ENCODE assay signal across 1 cellular context in genomic region chr1:31883357-31883942, GRCh38.
A peak's percentile ranks its signal among the peaks of the same experiment; 100 is the strongest.
TF ChIP-seq lines count a peak whose summit lies in the region.

No MANE protein-coding gene starts in this region.

TF ChIP-seq in K562, 482 proteins besides CTCF, POLR2A, EP300 and RAD21:
- TF ChIP-seq PPARD (CRISPR knock-in tag; IDR thresholded peaks at IDR 0.05) (no peak), NFYB (IDR thresholded peaks at IDR 0.05; ENCODE audit: extremely low read depth, insufficient read length) (peak; percentile 10), ZNF780A (CRISPR knock-in tag; IDR thresholded peaks at IDR 0.05) (no peak), RCOR1 (IDR thresholded peaks at IDR 0.05; ENCODE audit: borderline replicate concordance in 1 of 2, low read depth in 2 of 2, low read length in 2 of 2) (peak in 1 of 2 experiments; percentile 30; a peak in 1 of 4 replicates), TAF9B (IDR thresholded peaks at IDR 0.05; ENCODE audit: partially characterized antibody) (no peak), CBFA2T2 (conservative IDR thresholded peaks at IDR 0.05) (peak; percentile 55), DPF2 (IDR thresholded peaks at IDR 0.05) (peak; percentile 46), KAT8 (IDR thresholded peaks at IDR 0.05; ENCODE audit: low read depth) (no peak), HDAC2 (IDR thresholded peaks at IDR 0.05) (peak; percentile 55; the same call in 1 of the 2 replicates), TCF3 (CRISPR knock-in tag; IDR thresholded peaks at IDR 0.05) (peak; percentile 59), ARID1B (IDR thresholded peaks at IDR 0.05) (peak; percentile 57; the same call in 1 of the 2 replicates), PHF20 (IDR thresholded peaks at IDR 0.05; ENCODE audit: partially characterized antibody) (peak; percentile 55), TAL1 (IDR thresholded peaks at IDR 0.05) (peak; percentile 51; the same call in 1 of the 2 replicates), KDM1A (IDR thresholded peaks at IDR 0.05) (peak; percentile 80), ELF1 (tag; IDR thresholded peaks at IDR 0.05) (no peak), CTBP1 (IDR thresholded peaks at IDR 0.05; ENCODE audit: borderline replicate concordance) (peak; percentile 63; the same call in 1 of the 2 replicates), FOXM1 (IDR thresholded peaks at IDR 0.05; ENCODE audit: low read depth) (0 out of 2 replicates have a peak, but pooled peaks have one; percentile 21), FOXM1 (CRISPR knock-in tag; IDR thresholded peaks at IDR 0.05; ENCODE audit: low read depth) (no peak), ARNT (IDR thresholded peaks at IDR 0.05) (0 out of 4 replicates have a peak, but pooled peaks of 1 of the 2 experiments have one; percentile 44), BCOR (IDR thresholded peaks at IDR 0.05) (peak; percentile 71), CC2D1A (IDR thresholded peaks at IDR 0.05) (0 out of 2 replicates have a peak, but pooled peaks have one; percentile 15), GATA2 (CRISPR knock-in tag; IDR thresholded peaks at IDR 0.05) (peak; percentile 59), GATAD2A (IDR thresholded peaks at IDR 0.05) (no peak), TEAD4 (IDR thresholded peaks at IDR 0.05; ENCODE audit: low read length) (peak; percentile 25; the same call in 1 of the 2 replicates), TEAD4 (CRISPR knock-in tag; IDR thresholded peaks at IDR 0.05; ENCODE audit: borderline replicate concordance) (no peak), NCOA4 (IDR thresholded peaks at IDR 0.05; ENCODE audit: partially characterized antibody) (no peak), ID3 (CRISPR knock-in tag; IDR thresholded peaks at IDR 0.05) (no peak), ID3 (tag; IDR thresholded peaks at IDR 0.05) (0 out of 2 replicates have a peak, but pooled peaks have one; percentile 34), ZNF121 (CRISPR knock-in tag; conservative IDR thresholded peaks at IDR 0.05) (peak; percentile 90), RBM25 (IDR thresholded peaks at IDR 0.05; ENCODE audit: low read depth, low read length, severe bottlenecking) (peak; percentile 30), ZNF253 (CRISPR knock-in tag; conservative IDR thresholded peaks at IDR 0.05) (no peak), CBFA2T3 (IDR thresholded peaks at IDR 0.05) (peak; percentile 73)
- TF ChIP-seq, protein P1, sequence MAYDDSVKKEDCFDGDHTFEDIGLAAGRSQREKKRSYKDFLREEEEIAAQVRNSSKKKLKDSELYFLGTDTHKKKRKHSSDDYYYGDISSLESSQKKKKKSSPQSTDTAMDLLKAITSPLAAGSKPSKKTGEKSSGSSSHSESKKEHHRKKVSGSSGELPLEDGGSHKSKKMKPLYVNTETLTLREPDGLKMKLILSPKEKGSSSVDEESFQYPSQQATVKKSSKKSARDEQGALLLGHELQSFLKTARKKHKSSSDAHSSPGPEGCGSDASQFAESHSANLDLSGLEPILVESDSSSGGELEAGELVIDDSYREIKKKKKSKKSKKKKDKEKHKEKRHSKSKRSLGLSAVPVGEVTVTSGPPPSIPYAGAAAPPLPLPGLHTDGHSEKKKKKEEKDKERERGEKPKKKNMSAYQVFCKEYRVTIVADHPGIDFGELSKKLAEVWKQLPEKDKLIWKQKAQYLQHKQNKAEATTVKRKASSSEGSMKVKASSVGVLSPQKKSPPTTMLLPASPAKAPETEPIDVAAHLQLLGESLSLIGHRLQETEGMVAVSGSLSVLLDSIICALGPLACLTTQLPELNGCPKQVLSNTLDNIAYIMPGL (CRISPR knock-in tag; IDR thresholded peaks at IDR 0.05): no peak
- TF ChIP-seq, protein P2, sequence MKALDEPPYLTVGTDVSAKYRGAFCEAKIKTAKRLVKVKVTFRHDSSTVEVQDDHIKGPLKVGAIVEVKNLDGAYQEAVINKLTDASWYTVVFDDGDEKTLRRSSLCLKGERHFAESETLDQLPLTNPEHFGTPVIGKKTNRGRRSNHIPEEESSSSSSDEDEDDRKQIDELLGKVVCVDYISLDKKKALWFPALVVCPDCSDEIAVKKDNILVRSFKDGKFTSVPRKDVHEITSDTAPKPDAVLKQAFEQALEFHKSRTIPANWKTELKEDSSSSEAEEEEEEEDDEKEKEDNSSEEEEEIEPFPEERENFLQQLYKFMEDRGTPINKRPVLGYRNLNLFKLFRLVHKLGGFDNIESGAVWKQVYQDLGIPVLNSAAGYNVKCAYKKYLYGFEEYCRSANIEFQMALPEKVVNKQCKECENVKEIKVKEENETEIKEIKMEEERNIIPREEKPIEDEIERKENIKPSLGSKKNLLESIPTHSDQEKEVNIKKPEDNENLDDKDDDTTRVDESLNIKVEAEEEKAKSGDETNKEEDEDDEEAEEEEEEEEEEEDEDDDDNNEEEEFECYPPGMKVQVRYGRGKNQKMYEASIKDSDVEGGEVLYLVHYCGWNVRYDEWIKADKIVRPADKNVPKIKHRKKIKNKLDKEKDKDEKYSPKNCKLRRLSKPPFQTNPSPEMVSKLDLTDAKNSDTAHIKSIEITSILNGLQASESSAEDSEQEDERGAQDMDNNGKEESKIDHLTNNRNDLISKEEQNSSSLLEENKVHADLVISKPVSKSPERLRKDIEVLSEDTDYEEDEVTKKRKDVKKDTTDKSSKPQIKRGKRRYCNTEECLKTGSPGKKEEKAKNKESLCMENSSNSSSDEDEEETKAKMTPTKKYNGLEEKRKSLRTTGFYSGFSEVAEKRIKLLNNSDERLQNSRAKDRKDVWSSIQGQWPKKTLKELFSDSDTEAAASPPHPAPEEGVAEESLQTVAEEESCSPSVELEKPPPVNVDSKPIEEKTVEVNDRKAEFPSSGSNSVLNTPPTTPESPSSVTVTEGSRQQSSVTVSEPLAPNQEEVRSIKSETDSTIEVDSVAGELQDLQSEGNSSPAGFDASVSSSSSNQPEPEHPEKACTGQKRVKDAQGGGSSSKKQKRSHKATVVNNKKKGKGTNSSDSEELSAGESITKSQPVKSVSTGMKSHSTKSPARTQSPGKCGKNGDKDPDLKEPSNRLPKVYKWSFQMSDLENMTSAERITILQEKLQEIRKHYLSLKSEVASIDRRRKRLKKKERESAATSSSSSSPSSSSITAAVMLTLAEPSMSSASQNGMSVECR (CRISPR knock-in tag; IDR thresholded peaks at IDR 0.05): no peak
